In the genomic region with DNA sequence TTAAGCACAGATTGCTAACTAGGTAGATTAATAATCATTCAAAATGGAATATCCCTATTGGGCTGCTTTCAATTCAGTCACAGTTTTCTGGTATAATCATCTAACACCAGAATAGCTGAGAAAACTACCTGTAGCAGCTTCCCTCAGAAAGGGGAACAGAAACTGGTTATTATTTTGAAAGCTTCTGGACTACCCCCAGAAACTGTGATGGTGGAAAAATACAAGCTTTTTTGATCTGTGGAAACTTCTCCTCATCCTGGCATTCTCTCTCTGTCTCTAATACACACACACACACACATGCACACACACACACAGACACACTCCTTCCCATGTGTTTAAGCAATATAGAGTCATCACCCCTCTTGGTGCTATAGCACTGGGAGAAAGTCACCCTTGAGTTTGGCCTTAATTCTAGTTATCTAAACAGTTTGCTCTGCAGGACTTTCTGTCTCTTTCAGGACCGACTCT, we compare ENCODE assay signal across 11 cellular contexts.
DNase-seq lines count a peak whose midpoint lies in the region; ATAC-seq, FAIRE-seq and TF ChIP-seq lines count a peak whose summit lies in the region.
"Had no signal": no experiment of that assay in that cellular context is flagged by ENCODE, and none has a peak within 500 bp of the region (broad histone marks: within the 10 kb centered on the region; RNA-seq: fewer than 3 reads in every experiment).

No MANE protein-coding gene starts in this region.

- peak; percentile 33 for DNase-seq in GM12865 (ENCODE audit: low read depth)
- DNase-seq in HTR-8/SVneo (ENCODE audit: insufficient read length, low spot score): no peak
- no peak for DNase-seq in naive thymus-derived CD8-positive, alpha-beta T cell
- DNase-seq in nucleus accumbens (lab: John Stamatoyannopoulos, UW): no peak
- DNase-seq in pons (ENCODE audit: low spot score): no peak
- DNase-seq: NCI-H1105, T-helper 9 cell had no signal

- POLR2A ChIA-PET in naive thymus-derived CD8-positive, alpha-beta T cell (lab: Charles Lee): no interaction called here

- FAIRE-seq in HTR-8/SVneo (lab: Jason Lieb, UNC): no peak
- FAIRE-seq: astrocyte had no signal

- peak; percentile 89 for ATAC-seq in GM19372 (IDR thresholded peaks at IDR 0.05; ENCODE audit: low read depth, unreplicated experiment)
- peak; percentile 96 for ATAC-seq in HG02759 (IDR thresholded peaks at IDR 0.05; ENCODE audit: unreplicated experiment)
- ATAC-seq in HG03442 (IDR thresholded peaks at IDR 0.05; ENCODE audit: unreplicated experiment): peak; percentile 89
- ATAC-seq in naive thymus-derived CD8-positive, alpha-beta T cell: no peak

- peaks cover 0 to 12% (median 4%) of the 10 kb centered on the region in 9 donors for H3K9me3 Mint-ChIP-seq in naive thymus-derived CD8-positive, alpha-beta T cell

- H3K27me3 Mint-ChIP-seq in naive thymus-derived CD8-positive, alpha-beta T cell: no peaks in the 10 kb centered on the region

- H3K27ac Mint-ChIP-seq in naive thymus-derived CD8-positive, alpha-beta T cell: no peak overlapping the region

- H3K4me1 Mint-ChIP-seq in naive thymus-derived CD8-positive, alpha-beta T cell: no peaks in the 10 kb centered on the region

- TF ChIP-seq CTCF in GM12865 (IDR thresholded peaks at IDR 0.05; ENCODE audit: insufficient read depth, low read depth, low read length, missing control alignments): no peak

- H3K4me3 ChIP-seq in GM12865 (ENCODE audit: low read depth, low read length): no peak overlapping the region

- H3K4me3 Mint-ChIP-seq in naive thymus-derived CD8-positive, alpha-beta T cell: no peak overlapping the region

- H3K36me3 Mint-ChIP-seq in naive thymus-derived CD8-positive, alpha-beta T cell: no peaks in the 10 kb centered on the region

Comparison
In these comparisons a context has a peak if more than half of its experiments do, and no peak if none do; other contexts are left out.
1. ATAC-seq: peak in GM19372 (single experiment), HG02759 (single experiment) and HG03442 (single experiment); none in naive thymus-derived CD8-positive, alpha-beta T cell (0 of 2).